8 cellular contexts compared by ENCODE assay signal in the genomic region with DNA sequence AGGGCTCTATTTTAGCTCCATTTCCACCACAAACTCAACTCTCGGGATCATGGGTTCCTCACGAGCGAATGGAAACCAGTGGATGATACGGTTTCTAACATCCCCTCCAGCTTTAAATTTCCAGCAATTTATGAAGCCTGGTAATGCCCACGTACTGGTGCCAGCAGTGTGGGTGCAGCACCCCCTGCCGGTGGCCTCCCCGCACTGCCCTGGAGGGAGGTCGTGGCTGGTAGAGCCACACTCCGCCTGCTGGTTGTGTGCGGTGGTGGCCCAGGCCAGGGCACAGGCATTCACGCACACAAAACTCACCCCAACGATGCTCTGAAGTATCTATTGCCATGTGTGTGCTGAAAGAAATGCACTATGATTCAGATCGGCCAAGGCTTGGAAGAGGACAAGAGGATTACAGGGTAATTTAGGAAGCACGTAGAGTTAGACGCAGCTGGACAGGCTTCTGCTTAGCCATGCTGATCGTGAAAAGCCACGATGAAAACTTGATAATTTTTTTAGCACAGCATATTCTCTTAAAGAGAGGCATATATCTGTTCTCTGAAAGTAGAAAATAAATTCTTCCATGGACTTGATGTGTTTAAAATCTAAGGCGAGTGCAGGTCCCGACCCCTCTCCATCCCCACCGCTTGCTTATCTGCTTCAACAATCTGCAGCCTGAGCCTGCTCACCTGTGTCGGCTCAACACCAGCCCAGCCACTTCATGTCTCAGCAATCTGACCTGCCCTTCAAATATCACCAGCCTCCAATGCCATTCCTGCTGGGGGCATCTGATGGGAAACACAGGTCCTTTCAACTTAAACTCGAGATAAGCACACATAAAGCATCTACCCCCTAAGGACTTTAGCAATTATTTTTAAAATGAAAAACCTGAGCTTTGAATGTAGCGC. TPM values are rescaled to one million over a fixed set of nuclear protein-coding genes. Genes with fewer than 3 reads are reported as not detected.
DNase-seq lines count a peak whose midpoint lies in the region; ATAC-seq and TF ChIP-seq lines count a peak whose summit lies in the region.

No MANE protein-coding gene starts in this region.

- TF ChIP-seq CTCF in AG09319 (IDR thresholded peaks at IDR 0.05; ENCODE audit: low read depth, low read length) = peak; percentile 92
- peak; percentile 98 for TF ChIP-seq CTCF in glutamatergic neuron (IDR thresholded peaks at IDR 0.05; ENCODE audit: partially characterized antibody, unreplicated experiment)
- TF ChIP-seq CTCF in progenitor cell of endocrine pancreas (IDR thresholded peaks at IDR 0.05; ENCODE audit: unreplicated experiment) = peak; percentile 97

- H3K4me3 Mint-ChIP-seq in glutamatergic neuron (ENCODE audit: unreplicated experiment) (no peak overlapping the region), progenitor cell of endocrine pancreas (ENCODE audit: low read depth) (no peak overlapping the region)

- H3K36me3 Mint-ChIP-seq in glutamatergic neuron (ENCODE audit: unreplicated experiment) (no peaks in the 10 kb centered on the region), progenitor cell of endocrine pancreas (ENCODE audit: insufficient read depth) (peaks cover 1% of the 10 kb centered on the region)

- H3K4me1 Mint-ChIP-seq in glutamatergic neuron (ENCODE audit: low read depth, unreplicated experiment) = no peaks in the 10 kb centered on the region
- H3K4me1 Mint-ChIP-seq in progenitor cell of endocrine pancreas (ENCODE audit: low read depth) = peaks cover 7% of the 10 kb centered on the region

- DNase-seq in AG09319 (ENCODE audit: extremely low read depth, low read depth) (no peak), glutamatergic neuron (peak; percentile 91), progenitor cell of endocrine pancreas (ENCODE audit: low spot score, unreplicated experiment) (peak; percentile 72), cerebellar nuclear complex (lab: John Stamatoyannopoulos, UW) (no peak)
- DNase-seq in activated naive CD4-positive, alpha-beta T cell (lab: John Stamatoyannopoulos, UW) = peak; percentile 4 to 37 (median 9)

- ATAC-seq in GM18909 (IDR thresholded peaks at IDR 0.05; ENCODE audit: poor library complexity, unreplicated experiment) = peak; percentile 100
- peak; percentile 96 for ATAC-seq in HG03097 (IDR thresholded peaks at IDR 0.05; ENCODE audit: low FRiP score, unreplicated experiment)

- H3K27ac Mint-ChIP-seq in glutamatergic neuron (ENCODE audit: unreplicated experiment) = no peak overlapping the region
- no peak overlapping the region for H3K27ac Mint-ChIP-seq in progenitor cell of endocrine pancreas

- H3K27me3 Mint-ChIP-seq in glutamatergic neuron (ENCODE audit: unreplicated experiment) (no peaks in the 10 kb centered on the region), progenitor cell of endocrine pancreas (peaks cover 6% of the 10 kb centered on the region)

- H3K9me3 Mint-ChIP-seq in glutamatergic neuron (ENCODE audit: unreplicated experiment) = peaks cover 1% of the 10 kb centered on the region
- H3K9me3 Mint-ChIP-seq in progenitor cell of endocrine pancreas (ENCODE audit: low read depth) = no peaks in the 10 kb centered on the region

TF ChIP-seq in PFSK-1, 5 proteins besides CTCF, POLR2A, EP300 and RAD21:
- no peak for TF ChIP-seq TAF1 (IDR thresholded peaks at IDR 0.05; ENCODE audit: borderline replicate concordance, insufficient read depth, low read length)
- TF ChIP-seq POLR2AphosphoS5 (IDR thresholded peaks at IDR 0.05; ENCODE audit: low read depth, low read length) = no peak
- no peak for TF ChIP-seq REST (IDR thresholded peaks at IDR 0.05; ENCODE audit: insufficient read depth in 1 of 2, low read depth in 2 of 2, low read length in 2 of 2)
- TF ChIP-seq FOXP2 (optimal IDR thresholded peaks at IDR 0.05; ENCODE audit: borderline replicate concordance, extremely low read depth, extremely low read length, insufficient read depth) = peak; percentile 47
- no peak for TF ChIP-seq SIN3A (IDR thresholded peaks at IDR 0.05; ENCODE audit: borderline replicate concordance, insufficient read depth, low read length)

RNA-seq across cellular contexts. Expression of gene SCD5, which starts 59.1 kb away (rescaled TPM):
- 0.18 TPM for polyA plus RNA-seq in PFSK-1 (2012; ENCODE audit: insufficient read length, low read depth)
- 31.9 TPM for total RNA-seq in glutamatergic neuron (ENCODE audit: unreplicated experiment)
- 14.6 and 15.7 TPM in 2 replicates for total RNA-seq in progenitor cell of endocrine pancreas

Comparison
In these comparisons a context has a peak if more than half of its experiments do, and no peak if none do; other contexts are left out.
1. DNase-seq: peak in activated naive CD4-positive, alpha-beta T cell (4 of 4), glutamatergic neuron (single experiment) and progenitor cell of endocrine pancreas (single experiment); none in AG09319 (single experiment) and cerebellar nuclear complex (0 of 2).
2. Peak in every context shown above with its lines, with median percentiles within 50 percentile points of each other: CTCF ChIP-seq.